ENCODE assay signal across 13 cellular contexts in genomic region chr22:22701557-22701956, GRCh38. TPM values are rescaled to one million over a fixed set of nuclear protein-coding genes. Genes with fewer than 3 reads are reported as not detected.
"Had no signal": no experiment of that assay in that cellular context is flagged by ENCODE, and none has a peak within 500 bp of the region (broad histone marks: within the 10 kb centered on the region; RNA-seq: fewer than 3 reads in every experiment).

No MANE protein-coding gene starts in this region.

RNA-seq across cellular contexts. Expression of gene GGTLC2, which starts 57.1 kb away (rescaled TPM):
- total RNA-seq: activated B cell treated with CpG ODN at 0.5 μM for 24 hours; activated CD4-positive, alpha-beta memory T cell treated with anti-CD3 and anti-CD28 coated beads for 36 hours; activated CD4-positive, alpha-beta T cell treated with anti-CD3 and anti-CD28 coated beads, Interleukin-2, amount 10 ng/mL, durations not matched to agents 24 days and 14 days; activated CD8-positive, alpha-beta memory T cell treated with anti-CD3 and anti-CD28 coated beads for 36 hours; activated CD8-positive, alpha-beta T cell treated with anti-CD3 and anti-CD28 coated beads for 36 hours; activated naive CD8-positive, alpha-beta T cell treated with anti-CD3 and anti-CD28 coated beads, Interleukin-2, amount 10 ng/mL, durations not matched to agents 7 days and 5 days; activated T-cell treated with anti-CD3 and anti-CD28 coated beads, Interleukin-2, amount 50 U/mL, for 4 hours; activated T-cell treated with anti-CD3 and anti-CD28 coated beads, Interleukin-2, amount 50 U/mL, for 72 hours; activated T-helper 1 cell treated with anti-CD3 and anti-CD28 coated beads, Interleukin-12 subunit alpha, Interleukin-12 subunit beta, Interleukin-2, Interleukin-4 antibody, amounts not matched to agents 30 ng/mL and 10 ng/mL and 1 ng/mL, durations not matched to agents 14 hours and 24 hours and 36 hours; activated T-helper 17 cell treated with anti-CD3 and anti-CD28 coated beads, Interleukin-2, amount 50 U/mL, for 72 hours; ascending aorta; bronchial epithelial cell; cardiac muscle cell had no signal
